ENCODE assay signal across 21 cellular contexts in the genomic region with DNA sequence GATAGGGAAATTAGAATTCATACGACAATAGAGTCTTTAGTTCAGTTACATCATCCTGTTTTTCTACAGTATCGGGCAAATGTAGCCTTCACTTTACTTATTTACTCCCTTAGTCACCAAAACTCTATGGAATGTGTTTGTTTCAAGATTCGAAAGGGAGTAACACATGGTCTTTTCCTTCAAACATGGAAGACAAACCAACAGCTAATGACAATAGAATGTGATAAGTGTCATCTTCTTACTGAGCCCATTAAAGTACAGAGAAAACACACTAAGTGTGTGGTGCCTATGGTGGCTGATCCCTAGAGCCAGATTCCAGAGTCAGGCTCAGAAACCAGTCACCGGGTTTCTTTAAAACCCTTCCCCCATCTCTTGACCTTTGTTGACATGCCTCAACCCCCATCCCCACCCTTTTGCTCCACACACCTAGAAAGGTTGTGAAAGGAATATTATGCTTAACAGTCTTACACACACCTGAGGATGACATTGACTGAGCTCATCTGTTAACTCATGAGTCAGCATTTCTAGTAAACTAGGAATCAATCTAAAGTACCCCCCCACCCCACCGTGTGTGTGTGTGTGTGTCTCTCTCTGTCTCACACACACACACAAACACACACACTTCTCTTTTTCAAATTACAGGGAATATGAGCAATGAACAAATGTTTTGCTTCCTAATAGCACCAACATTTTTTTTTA.
A peak's percentile ranks its signal among the peaks of the same experiment; 100 is the strongest.
DNase-seq lines count a peak whose midpoint lies in the region; ATAC-seq, FAIRE-seq and TF ChIP-seq lines count a peak whose summit lies in the region.
"Had no signal": no experiment of that assay in that cellular context is flagged by ENCODE, and none has a peak within 500 bp of the region (broad histone marks: within the 10 kb centered on the region; RNA-seq: fewer than 3 reads in every experiment).

No MANE protein-coding gene starts in this region.

- H3K27me3 Mint-ChIP-seq in astrocyte (ENCODE audit: low read depth, unreplicated experiment) = no peaks in the 10 kb centered on the region
- peaks cover 3% of the 10 kb centered on the region for H3K27me3 Mint-ChIP-seq in activated CD8-positive, alpha-beta memory T cell treated with anti-CD3 and anti-CD28 coated beads, Interleukin-2, amount 10 ng/mL, durations not matched to agents 7 days and 5 days

- no peak for TF ChIP-seq POLR2A in transverse colon (IDR thresholded peaks at IDR 0.05)

- no peaks in the 10 kb centered on the region for H3K27me3 ChIP-seq in A673 (replicated peaks; ENCODE audit: insufficient read depth, low read depth, low read length, poor library complexity)
- H3K27me3 ChIP-seq in HUES48 (ENCODE audit: control insufficient read depth, insufficient read depth, low read length) = no peaks in the 10 kb centered on the region
- H3K27me3 ChIP-seq in astrocyte (ENCODE audit: insufficient read depth, low read length) = no peaks in the 10 kb centered on the region
- no peaks in the 10 kb centered on the region for H3K27me3 ChIP-seq in transverse colon
- H3K27me3 ChIP-seq: MG63 had no signal

- peak overlapping the region; percentile 5; the same call in 1 of the 2 replicates for H3K9ac ChIP-seq in HUES48 (ENCODE audit: low read depth, low read length)
- peak overlapping the region; percentile 46 for H3K9ac ChIP-seq in astrocyte (ENCODE audit: low read length)
- H3K9ac ChIP-seq: parathyroid adenoma had no signal

- peaks cover 13% of the 10 kb centered on the region for H3K9me3 Mint-ChIP-seq in astrocyte (ENCODE audit: unreplicated experiment)
- H3K9me3 Mint-ChIP-seq in activated CD8-positive, alpha-beta memory T cell treated with anti-CD3 and anti-CD28 coated beads, Interleukin-2, amount 10 ng/mL, durations not matched to agents 7 days and 5 days (ENCODE audit: low read depth) = peaks cover 9% of the 10 kb centered on the region

- H3K4me1 Mint-ChIP-seq in astrocyte (ENCODE audit: low read depth, unreplicated experiment) = peaks cover 57% of the 10 kb centered on the region
- peaks cover 9% of the 10 kb centered on the region for H3K4me1 Mint-ChIP-seq in activated CD8-positive, alpha-beta memory T cell treated with anti-CD3 and anti-CD28 coated beads, Interleukin-2, amount 10 ng/mL, durations not matched to agents 7 days and 5 days

- BruUV-seq in A673 (replicated peaks; lab: Mats Ljungman, UMichigan) = no TSS peak

- H3K9me3 ChIP-seq in A673 (ENCODE audit: low read depth, low read length, poor library complexity, severe bottlenecking) = peaks cover 10% of the 10 kb centered on the region
- H3K9me3 ChIP-seq in HUES48 (ENCODE audit: control insufficient read depth, insufficient read depth, low read length) = peaks cover 10% of the 10 kb centered on the region
- H3K9me3 ChIP-seq in astrocyte (ENCODE audit: insufficient read depth, low read depth, low read length) = peaks cover 5% of the 10 kb centered on the region
- no peaks in the 10 kb centered on the region for H3K9me3 ChIP-seq in transverse colon

- H2AFZ ChIP-seq in astrocyte (ENCODE audit: low read depth, low read length) = no peak overlapping the region
- H2AFZ ChIP-seq: parathyroid adenoma had no signal

- H3K27ac Mint-ChIP-seq in astrocyte (ENCODE audit: unreplicated experiment) = peak overlapping the region; percentile 95
- H3K27ac Mint-ChIP-seq in activated CD8-positive, alpha-beta memory T cell treated with anti-CD3 and anti-CD28 coated beads, Interleukin-2, amount 10 ng/mL, durations not matched to agents 7 days and 5 days = no peak overlapping the region
- H3K27ac Mint-ChIP-seq: activated CD4-positive, alpha-beta memory T cell treated with anti-CD3 and anti-CD28 coated beads, Interleukin-2, amount 10 ng/mL, durations not matched to agents 7 days and 5 days; activated T-helper 2 cell treated with anti-CD3 and anti-CD28 coated beads, Interferon-gamma antibody, Interleukin-2, Interleukin-4, amounts not matched to agents 10 μg/mL and 5 μg/mL and 100 μg/mL, durations not matched to agents 14 hours and 24 hours and 36 hours; immature natural killer cell had no signal

- in situ Hi-C loops in transverse colon (cut with MboI; ENCODE audit: low pct_ligation_motif_present in 1 of 4, low pct_unique_long_range_greater_than_20kb in 1 of 4, low sequenced_read_pairs in 3 of 4) = no loop called here

- peak overlapping the region; percentile 36 for H3K4me3 Mint-ChIP-seq in astrocyte (ENCODE audit: unreplicated experiment)
- H3K4me3 Mint-ChIP-seq in activated CD8-positive, alpha-beta memory T cell treated with anti-CD3 and anti-CD28 coated beads, Interleukin-2, amount 10 ng/mL, durations not matched to agents 7 days and 5 days = no peak overlapping the region
- H3K4me3 Mint-ChIP-seq: activated CD4-positive, alpha-beta memory T cell treated with anti-CD3 and anti-CD28 coated beads, Interleukin-2, amount 10 ng/mL, durations not matched to agents 7 days and 5 days; immature natural killer cell had no signal

- no peaks in the 10 kb centered on the region for H4K20me1 ChIP-seq in astrocyte (ENCODE audit: insufficient read depth, low read length)

- no peaks in the 10 kb centered on the region for H3K36me3 ChIP-seq in A673 (ENCODE audit: insufficient read depth, low read length, poor library complexity, severe bottlenecking)
- H3K36me3 ChIP-seq in HUES48 (ENCODE audit: control insufficient read depth, insufficient read depth, low read length) = peaks cover 8% of the 10 kb centered on the region; the same call in 1 of the 2 replicates
- no peaks in the 10 kb centered on the region for H3K36me3 ChIP-seq in astrocyte (ENCODE audit: insufficient read depth, low read length)
- H3K36me3 ChIP-seq in transverse colon = no peaks in the 10 kb centered on the region
- H3K36me3 ChIP-seq: MG63 had no signal

- TF ChIP-seq EP300 in transverse colon (IDR thresholded peaks at IDR 0.05; ENCODE audit: low read depth) = no peak

- H3K4me3 ChIP-seq in A673 (ENCODE audit: low read depth, low read length, poor library complexity, severe bottlenecking) (no peak overlapping the region), HUES48 (ENCODE audit: low read depth, low read length) (no peak overlapping the region), astrocyte (ENCODE audit: insufficient read depth, low read depth, low read length) (no peak overlapping the region), transverse colon (no peak overlapping the region)
- H3K4me3 ChIP-seq: MG63, mucosa of descending colon had no signal

- ATAC-seq in activated CD8-positive, alpha-beta memory T cell treated with anti-CD3 and anti-CD28 coated beads, Interleukin-2, amount 10 ng/mL, durations not matched to agents 7 days and 5 days = no peak
- ATAC-seq in HG03342 (IDR thresholded peaks at IDR 0.05; ENCODE audit: unreplicated experiment) = no peak
- ATAC-seq: mucosa of descending colon had no signal

- CTCF ChIA-PET in A673 (lab: Charles Lee) = no interaction called here
- CTCF ChIA-PET in activated CD8-positive, alpha-beta memory T cell treated with anti-CD3 and anti-CD28 coated beads, Interleukin-2, amount 10 ng/mL, durations not matched to agents 7 days and 5 days (lab: Charles Lee) = interaction anchor here (1.0 kb wide), 1 partner anchor 237 kb away, joined by 3 read pairs; no protein-coding TSS in a partner anchor

- intact Hi-C loops in A673 (cut with micrococcal nuclease; ENCODE audit: unreplicated experiment) = loop anchor here (10.0 kb wide), 1 partner anchor 237 kb away; no protein-coding TSS in a partner anchor
- intact Hi-C loops in transverse colon (cut with DNase I; ENCODE audit: low total_unique reads) = no loop called here

- H3K4me2 ChIP-seq in astrocyte (ENCODE audit: low read length) = peak overlapping the region; percentile 39

- H3K79me2 ChIP-seq in astrocyte (ENCODE audit: insufficient read depth, low read length) = no peaks in the 10 kb centered on the region
- H3K79me2 ChIP-seq: parathyroid adenoma had no signal

- peaks cover 6% of the 10 kb centered on the region for H3K36me3 Mint-ChIP-seq in astrocyte (ENCODE audit: low read depth, unreplicated experiment)
- H3K36me3 Mint-ChIP-seq in activated CD8-positive, alpha-beta memory T cell treated with anti-CD3 and anti-CD28 coated beads, Interleukin-2, amount 10 ng/mL, durations not matched to agents 7 days and 5 days = no peaks in the 10 kb centered on the region
- H3K36me3 Mint-ChIP-seq: immature natural killer cell had no signal

- no peak for TF ChIP-seq CTCF in A673 (conservative IDR thresholded peaks at IDR 0.05; ENCODE audit: low read depth, low read length)
- no peak for TF ChIP-seq CTCF in astrocyte (IDR thresholded peaks at IDR 0.05; ENCODE audit: insufficient read depth, low read depth, low read length)
- no peak for TF ChIP-seq CTCF in transverse colon (IDR thresholded peaks at IDR 0.05)

- no peak for DNase-seq in A673 (ENCODE audit: low spot score)
- peak; percentile 58 for DNase-seq in astrocyte (ENCODE audit: low read depth)
- DNase-seq in iris pigment epithelial cell (ENCODE audit: low read depth) = peak; percentile 67
- no peak for DNase-seq in DMS53 treated with DMSO at 0.1 percent for 48 hours (lab: John Stamatoyannopoulos, UW; ENCODE audit: unreplicated experiment)
- DNase-seq in activated CD8-positive, alpha-beta memory T cell treated with anti-CD3 and anti-CD28 coated beads, Interleukin-2, amount 10 ng/mL, durations not matched to agents 7 days and 5 days = no peak
- DNase-seq in transverse colon = no peak
- DNase-seq: activated CD4-positive, alpha-beta memory T cell treated with anti-CD3 and anti-CD28 coated beads, Interleukin-2, amount 10 ng/mL, durations not matched to agents 7 days and 5 days; effector CD8-positive, alpha-beta T cell; MG63; mucosa of descending colon; NCI-H2081 treated with DMSO at 0.1 percent for 48 hours; NCI-H69; RPMI8226; stimulated activated CD4-positive, alpha-beta T cell treated with anti-CD3 and anti-CD28 coated beads, Interleukin-12 subunit alpha, Interleukin-12 subunit beta, amount 100 ng/mL, for 4 hours; T-helper 9 cell had no signal

- H3K27ac ChIP-seq in A673 (ENCODE audit: low read depth, low read length, poor library complexity, severe bottlenecking) (peak overlapping the region; percentile 55), HUES48 (ENCODE audit: low read depth, low read length) (peak overlapping the region; percentile 94), astrocyte (ENCODE audit: low read depth, low read length) (peak overlapping the region; percentile 80), transverse colon (no peak overlapping the region)
- H3K27ac ChIP-seq: parathyroid adenoma had no signal

- WGBS in transverse colon (ENCODE audit: low coverage in 1 of 2), 2 donors = 66 to 69% methylated on average over 5 of the region's 5 CpGs

- H3K4me1 ChIP-seq in A673 (ENCODE audit: insufficient read depth, low read length, poor library complexity, severe bottlenecking) = peaks cover 31% of the 10 kb centered on the region
- H3K4me1 ChIP-seq in HUES48 (ENCODE audit: control insufficient read depth, insufficient read depth, low read length) = peaks cover 70% of the 10 kb centered on the region
- peaks cover 44% of the 10 kb centered on the region for H3K4me1 ChIP-seq in astrocyte (ENCODE audit: insufficient read depth, low read length)
- peaks cover 0 to 5% (median 0%) of the 10 kb centered on the region in 4 donors for H3K4me1 ChIP-seq in transverse colon

- no peak for FAIRE-seq in astrocyte (lab: Jason Lieb, UNC)
- FAIRE-seq: frontal cortex had no signal

- POLR2A ChIA-PET in A673 (lab: Charles Lee; ENCODE audit: low non-redundant PET) = interaction anchor here (0.6 to 1.1 kb wide), 2 partner anchors 110 to 374 kb away, joined by 4 to 9 read pairs; no protein-coding TSS in a partner anchor

Comparison
In these comparisons a context has a peak if more than half of its experiments do, and no peak if none do; other contexts are left out.
1. DNase-seq: peak in astrocyte (single experiment) and iris pigment epithelial cell (single experiment); none in A673 (single experiment), DMS53 treated with DMSO at 0.1 percent for 48 hours (single experiment), activated CD8-positive, alpha-beta memory T cell treated with anti-CD3 and anti-CD28 coated beads, Interleukin-2, amount 10 ng/mL, durations not matched to agents 7 days and 5 days (single experiment) and transverse colon (single experiment).
2. H3K27ac ChIP-seq: peak in A673 (single experiment), HUES48 (single experiment) and astrocyte (single experiment); none in transverse colon (0 of 4).